15 cellular contexts compared by ENCODE assay signal in the genomic region with DNA sequence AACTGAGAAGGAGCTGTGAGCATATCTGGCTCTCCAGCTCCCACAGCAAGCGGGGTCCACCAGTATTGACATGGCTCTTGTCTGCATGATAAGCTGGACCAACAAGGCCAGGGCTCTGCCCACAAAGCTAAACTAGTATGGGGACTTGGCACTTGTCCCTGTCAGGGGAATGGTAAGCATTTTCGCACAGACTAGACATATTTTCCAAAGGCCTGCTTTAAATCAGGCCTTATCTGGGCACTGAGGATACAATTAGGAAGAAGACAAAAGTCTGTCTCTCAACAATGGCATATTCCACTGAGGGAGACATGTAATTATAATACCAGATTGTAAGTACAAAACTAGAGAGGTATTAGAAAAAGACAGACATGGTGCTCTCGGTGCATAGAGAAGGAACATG.
"Had no signal": no experiment of that assay in that cellular context is flagged by ENCODE, and none has a peak within 500 bp of the region (broad histone marks: within the 10 kb centered on the region; RNA-seq: fewer than 3 reads in every experiment).

No MANE protein-coding gene starts in this region.

- H3K4me1 Mint-ChIP-seq: brain had no signal

- H3K27me3 Mint-ChIP-seq: naive B cell had no signal

- H3K9me3 Mint-ChIP-seq: activated naive CD4-positive, alpha-beta T cell treated with anti-CD3 and anti-CD28 coated beads, Interleukin-2, amount 50 U/mL, for 72 hours had no signal

- H3K36me3 Mint-ChIP-seq: brain, naive B cell had no signal

- ATAC-seq: activated CD4-positive, CD25-positive, alpha-beta regulatory T cell treated with anti-CD3 and anti-CD28 coated beads, Interleukin-2, amount 50 U/mL, for 24 hours; activated naive CD4-positive, alpha-beta T cell treated with anti-CD3 and anti-CD28 coated beads, Interleukin-2, amount 50 U/mL, for 72 hours; left lobe of liver had no signal

- H3K4me3 Mint-ChIP-seq: brain, naive B cell had no signal

- H3K27ac Mint-ChIP-seq: activated naive CD4-positive, alpha-beta T cell treated with anti-CD3 and anti-CD28 coated beads, Interleukin-2, amount 50 U/mL, for 72 hours; brain had no signal

- DNase-seq: activated gamma-delta T cell; activated T-cell treated with anti-CD3 and anti-CD28 coated beads, Interleukin-2, amount 50 U/mL, for 1 hour; central memory CD4-positive, alpha-beta T cell; colonic mucosa; mammary epithelial cell; naive B cell; stimulated activated CD4-positive, alpha-beta T cell treated with anti-CD3 and anti-CD28 coated beads, Interleukin-12 subunit alpha, Interleukin-12 subunit beta, amount 100 ng/mL, for 4 hours; stimulated activated CD4-positive, alpha-beta T cell treated with anti-CD3 and anti-CD28 coated beads, Interleukin-2, amount 100 ng/mL, for 24 hours; substantia nigra; T-helper 9 cell; uterus had no signal
